Comparison of ENCODE assay signal across 1 cellular context in the genomic region with DNA sequence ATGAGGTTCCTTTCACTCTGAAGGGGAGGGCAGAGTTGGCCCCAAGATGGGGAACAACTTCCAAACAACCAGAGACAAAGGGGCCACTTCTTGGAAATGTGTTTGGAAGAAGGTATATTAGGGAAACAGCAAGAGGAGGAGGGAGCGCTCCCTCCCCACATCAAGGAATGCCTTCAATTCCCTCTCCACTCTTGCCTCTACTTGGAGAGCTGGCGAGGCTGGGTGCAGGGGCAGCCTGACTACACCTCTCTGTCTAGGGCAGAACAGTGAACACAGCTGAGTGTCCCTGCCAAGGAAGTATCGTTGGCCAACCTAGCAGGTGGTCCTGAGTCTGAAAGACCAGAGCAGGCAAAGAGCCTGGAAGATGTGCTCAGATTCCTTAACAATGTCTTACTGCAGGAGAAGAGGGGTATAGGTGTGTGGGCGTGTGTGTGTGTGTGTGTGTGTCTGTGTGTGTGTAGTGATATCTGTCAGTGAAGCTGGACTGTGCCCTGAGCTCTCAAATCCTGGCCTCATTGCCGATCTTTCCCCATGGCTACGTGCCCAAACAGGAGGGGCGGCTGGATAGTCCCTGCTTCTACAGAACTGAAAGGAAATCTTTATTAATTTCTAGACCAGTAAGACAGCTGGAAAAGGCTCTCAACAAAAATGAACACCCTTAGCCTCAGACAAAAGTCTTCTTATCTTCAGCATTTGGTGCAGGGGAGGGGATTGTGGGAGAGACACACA.
TF ChIP-seq lines count a peak whose summit lies in the region.

No MANE protein-coding gene starts in this region.

TF ChIP-seq in GM23338, 12 proteins besides CTCF, POLR2A, EP300 and RAD21 (continued from another document):
- no peak for TF ChIP-seq ETS1 (IDR thresholded peaks at IDR 0.05)
- TF ChIP-seq EZH2 (IDR thresholded peaks at IDR 0.05; ENCODE audit: low read depth, unreplicated experiment) = no peak
- TF ChIP-seq REST (IDR thresholded peaks at IDR 0.05; ENCODE audit: unreplicated experiment) = no peak
- no peak for TF ChIP-seq ZNF462 (CRISPR knock-in tag; IDR thresholded peaks at IDR 0.05)
- no peak for TF ChIP-seq EZH2phosphoT487 (IDR thresholded peaks at IDR 0.05; ENCODE audit: unreplicated experiment)
- no peak for TF ChIP-seq JUNB (IDR thresholded peaks at IDR 0.05; ENCODE audit: unreplicated experiment)
- TF ChIP-seq CREB1 (CRISPR knock-in tag; IDR thresholded peaks at IDR 0.05; ENCODE audit: low read depth) = no peak
TF ChIP-seq in GM23338: peak in this region for 0.
